ENCODE assay signal across 1 cellular context in the genomic region with DNA sequence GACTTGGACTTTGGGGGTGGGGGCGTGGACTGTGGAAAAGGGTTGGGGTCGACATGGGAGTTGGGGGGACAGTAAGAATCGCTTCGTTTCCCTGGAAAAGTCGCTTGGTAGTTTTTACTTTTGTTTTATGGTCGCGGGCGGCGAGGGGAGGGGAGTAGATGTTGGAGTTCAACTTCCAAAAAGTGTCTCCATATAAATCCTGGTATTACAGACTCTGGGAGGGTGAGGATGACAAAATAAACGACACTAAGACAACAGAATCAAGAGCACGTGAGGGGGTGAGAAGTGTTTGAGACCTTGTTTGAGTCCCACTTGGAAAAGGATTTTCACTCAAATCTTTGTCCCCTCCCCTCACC.
TF ChIP-seq lines count a peak whose summit lies in the region.

No MANE protein-coding gene starts in this region.

TF ChIP-seq in HepG2, 621 proteins besides CTCF, POLR2A, EP300 and RAD21 (continued from another document):
- no peak for TF ChIP-seq ZBTB42 (CRISPR knock-in tag; IDR thresholded peaks at IDR 0.05)
- TF ChIP-seq TFE3 (CRISPR knock-in tag; IDR thresholded peaks at IDR 0.05), result no peak
- no peak for TF ChIP-seq THAP9 (CRISPR knock-in tag; IDR thresholded peaks at IDR 0.05; ENCODE audit: borderline replicate concordance)
- TF ChIP-seq TARDBP (CRISPR knock-in tag; IDR thresholded peaks at IDR 0.05), result no peak
- TF ChIP-seq FOXP4 (CRISPR knock-in tag; IDR thresholded peaks at IDR 0.05), result no peak
- no peak for TF ChIP-seq ZSCAN31 (CRISPR knock-in tag; IDR thresholded peaks at IDR 0.05; ENCODE audit: low read depth)
- TF ChIP-seq CHD2 (IDR thresholded peaks at IDR 0.05; ENCODE audit: low read depth, low read length), result no peak
- TF ChIP-seq ZNF792 (CRISPR knock-in tag; IDR thresholded peaks at IDR 0.05), result no peak
- no peak for TF ChIP-seq ZNF577 (CRISPR knock-in tag; IDR thresholded peaks at IDR 0.05; ENCODE audit: borderline replicate concordance, low read depth)
- TF ChIP-seq ESRRA (CRISPR knock-in tag; IDR thresholded peaks at IDR 0.05; ENCODE audit: low read depth), result no peak
- TF ChIP-seq RBM39 (IDR thresholded peaks at IDR 0.05; ENCODE audit: low read depth, low read length, poor library complexity, severe bottlenecking), result no peak
- no peak for TF ChIP-seq ZNF768 (CRISPR knock-in tag; IDR thresholded peaks at IDR 0.05)
TF ChIP-seq in HepG2: peak in this region for 0.
